Comparison of ENCODE assay signal across 8 cellular contexts in the genomic region with DNA sequence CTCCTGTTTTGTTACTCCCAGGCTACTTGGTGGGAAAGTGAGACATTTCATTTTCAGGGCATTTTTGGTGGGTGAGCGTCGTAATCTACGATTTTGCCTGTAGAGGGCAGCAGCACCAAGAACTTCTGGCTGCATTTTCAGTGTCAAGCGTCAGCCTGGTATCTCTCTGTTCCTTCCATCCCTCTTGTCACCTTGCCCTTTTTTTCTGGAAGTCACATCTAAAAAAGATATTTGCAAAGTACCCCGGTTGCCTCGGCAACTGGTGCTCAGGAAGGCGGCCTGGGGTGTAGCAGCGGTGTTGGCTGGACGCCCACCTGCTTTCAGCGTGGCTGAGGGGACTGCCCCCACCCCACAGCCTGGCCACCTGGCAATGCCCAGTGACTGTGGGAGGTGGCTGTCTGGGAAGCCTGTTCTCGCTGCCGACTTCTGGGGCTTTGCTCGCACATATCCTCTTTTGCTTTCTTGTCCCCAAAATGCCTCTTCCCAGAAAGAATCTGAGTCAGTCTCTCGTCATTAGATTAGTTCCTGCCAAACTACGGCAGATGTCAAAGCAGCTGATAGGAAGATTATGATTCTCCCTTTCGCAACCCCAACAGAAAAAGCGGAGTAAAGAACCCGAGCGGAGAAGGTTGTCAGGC.
DNase-seq lines count a peak whose midpoint lies in the region; ATAC-seq and TF ChIP-seq lines count a peak whose summit lies in the region.

No MANE protein-coding gene starts in this region.

- no peaks in the 10 kb centered on the region for H3K9me3 ChIP-seq in adrenal gland (replicated peaks in 1 of 3)
- H3K9me3 ChIP-seq in heart right ventricle = no peaks in the 10 kb centered on the region

- peak overlapping the region in 2 of 4 donors; percentile 23 to 55 for H3K4me3 ChIP-seq in adrenal gland
- H3K4me3 ChIP-seq in heart right ventricle = peak overlapping the region in 7 of 10 donors; percentile 13 to 45 (median 33)

- POLR2A ChIA-PET in RWPE1 (lab: Yijun Ruan, JAX; ENCODE audit: low non-redundant PET) = no interaction called here

- intact Hi-C loops in adrenal gland (cut with DNase I) = no loop called here
- intact Hi-C loops in heart right ventricle (cut with DNase I) = loop anchor here in 5 of 10 donors (5.0 to 10.0 kb wide), 5 partner anchors 144 to 1459 kb away; no protein-coding TSS in a partner anchor

- H3K27me3 ChIP-seq in adrenal gland = no peaks in the 10 kb centered on the region
- H3K27me3 ChIP-seq in heart right ventricle = peaks cover 0 to 9% (median 0%) of the 10 kb centered on the region in 7 donors

- TF ChIP-seq CTCF in RWPE1 (conservative IDR thresholded peaks at IDR 0.05; ENCODE audit: low read depth) = peak; percentile 97
- TF ChIP-seq CTCF in adrenal gland (IDR thresholded peaks at IDR 0.05) = peak; percentile 75 to 89 (median 82)
- peak; percentile 56 to 83 (median 73) for TF ChIP-seq CTCF in heart right ventricle (IDR thresholded peaks at IDR 0.05)

- H3K4me1 ChIP-seq in adrenal gland (replicated peaks in 1 of 2) = peaks cover 0 to 9% of the 10 kb centered on the region in 2 donors
- H3K4me1 ChIP-seq in heart right ventricle = peaks cover 0 to 20% (median 11%) of the 10 kb centered on the region in 9 donors

- H3K27ac ChIP-seq in RWPE1 (peak overlapping the region; percentile 57), adrenal gland (peak overlapping the region in 4 of 5 donors; percentile 68 to 93 (median 82)), heart right ventricle (peak overlapping the region in 8 of 10 donors; percentile 18 to 72 (median 57))

- H3K36me3 ChIP-seq in adrenal gland (replicated peaks in 1 of 2) (no peaks in the 10 kb centered on the region), heart right ventricle (no peaks in the 10 kb centered on the region)

- WGBS in adrenal gland, 4 donors = 8 to 12% (median 10%) methylated on average over 19 of the region's 19 CpGs
- WGBS in heart right ventricle, 2 donors = 8 to 10% methylated on average over 19 of the region's 19 CpGs

- peak; percentile 31 for DNase-seq in Daoy (ENCODE audit: low read depth)
- DNase-seq in LHCN-M2 (ENCODE audit: low read depth) = peak; percentile 91
- DNase-seq in RWPE1 (ENCODE audit: low spot score) = peak; percentile 59
- DNase-seq in adrenal gland = peak; percentile 61 to 95 (median 89)
- peak; percentile 73 to 79 for DNase-seq in heart right ventricle
- DNase-seq in putamen (ENCODE audit: low spot score) = peak; percentile 91
- no peak for DNase-seq in NK-92 (lab: John Stamatoyannopoulos, UW; ENCODE audit: unreplicated experiment)

- peak; percentile 84 for ATAC-seq in GM21786 (IDR thresholded peaks at IDR 0.05; ENCODE audit: unreplicated experiment)
- peak; percentile 79 to 94 (median 82) for ATAC-seq in heart right ventricle

- CTCF ChIA-PET in RWPE1 (lab: Yijun Ruan, JAX) = interaction anchor here (0.5 to 0.8 kb wide), 5 partner anchors 24 to 453 kb away, joined by 3 to 4 read pairs (median 3); no protein-coding TSS in a partner anchor

- peak in 1 of 2 donors; percentile 37 for TF ChIP-seq POLR2A in adrenal gland (IDR thresholded peaks at IDR 0.05)
